1 cellular context compared by ENCODE assay signal in the genomic region with DNA sequence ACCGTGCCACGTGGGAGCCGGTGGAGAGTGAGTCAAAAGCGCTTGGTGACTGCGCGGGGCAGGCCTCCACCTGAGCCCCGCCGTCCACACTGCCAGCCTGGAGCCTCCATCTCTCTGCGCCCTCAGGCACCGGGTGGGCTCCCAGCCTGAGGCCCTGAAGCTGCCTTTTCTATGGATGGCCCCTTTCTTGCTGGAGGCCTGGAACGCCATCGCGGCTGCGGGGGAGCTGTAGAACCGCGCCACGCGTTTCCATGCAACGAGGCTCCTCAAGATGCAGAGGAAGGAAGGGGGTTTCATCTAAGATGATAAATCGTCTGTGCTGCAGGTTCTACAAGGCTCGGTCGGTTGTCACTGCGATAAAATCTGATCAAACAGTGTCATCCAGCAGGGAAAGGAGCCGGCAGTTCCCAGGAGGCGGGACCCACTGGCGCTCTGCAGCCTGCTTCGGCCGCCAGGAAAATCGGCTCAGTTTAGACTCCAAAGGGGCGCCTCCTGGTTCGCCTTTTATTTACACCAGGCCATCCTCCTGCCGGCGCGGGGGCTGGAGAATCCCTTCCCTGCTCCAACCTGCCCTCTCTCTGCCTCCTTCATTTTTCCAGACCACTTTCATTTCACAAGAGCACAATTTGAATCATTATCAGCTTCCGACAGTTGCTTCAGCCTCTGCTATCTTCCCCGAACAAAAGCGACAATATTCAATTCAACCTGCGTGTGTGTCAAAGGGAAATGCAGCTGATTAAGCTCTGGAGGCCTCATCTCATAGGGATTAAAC.
TF ChIP-seq lines count a peak whose summit lies in the region.

No MANE protein-coding gene starts in this region.

TF ChIP-seq in WTC11, 78 proteins besides CTCF, POLR2A, EP300 and RAD21 (continued from another document):
- TF ChIP-seq, protein P1, sequence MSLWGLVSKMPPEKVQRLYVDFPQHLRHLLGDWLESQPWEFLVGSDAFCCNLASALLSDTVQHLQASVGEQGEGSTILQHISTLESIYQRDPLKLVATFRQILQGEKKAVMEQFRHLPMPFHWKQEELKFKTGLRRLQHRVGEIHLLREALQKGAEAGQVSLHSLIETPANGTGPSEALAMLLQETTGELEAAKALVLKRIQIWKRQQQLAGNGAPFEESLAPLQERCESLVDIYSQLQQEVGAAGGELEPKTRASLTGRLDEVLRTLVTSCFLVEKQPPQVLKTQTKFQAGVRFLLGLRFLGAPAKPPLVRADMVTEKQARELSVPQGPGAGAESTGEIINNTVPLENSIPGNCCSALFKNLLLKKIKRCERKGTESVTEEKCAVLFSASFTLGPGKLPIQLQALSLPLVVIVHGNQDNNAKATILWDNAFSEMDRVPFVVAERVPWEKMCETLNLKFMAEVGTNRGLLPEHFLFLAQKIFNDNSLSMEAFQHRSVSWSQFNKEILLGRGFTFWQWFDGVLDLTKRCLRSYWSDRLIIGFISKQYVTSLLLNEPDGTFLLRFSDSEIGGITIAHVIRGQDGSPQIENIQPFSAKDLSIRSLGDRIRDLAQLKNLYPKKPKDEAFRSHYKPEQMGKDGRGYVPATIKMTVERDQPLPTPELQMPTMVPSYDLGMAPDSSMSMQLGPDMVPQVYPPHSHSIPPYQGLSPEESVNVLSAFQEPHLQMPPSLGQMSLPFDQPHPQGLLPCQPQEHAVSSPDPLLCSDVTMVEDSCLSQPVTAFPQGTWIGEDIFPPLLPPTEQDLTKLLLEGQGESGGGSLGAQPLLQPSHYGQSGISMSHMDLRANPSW (CRISPR knock-in tag; conservative IDR thresholded peaks at IDR 0.05; ENCODE audit: low read depth) = no peak
